15 cellular contexts compared by ENCODE assay signal in the genomic region with DNA sequence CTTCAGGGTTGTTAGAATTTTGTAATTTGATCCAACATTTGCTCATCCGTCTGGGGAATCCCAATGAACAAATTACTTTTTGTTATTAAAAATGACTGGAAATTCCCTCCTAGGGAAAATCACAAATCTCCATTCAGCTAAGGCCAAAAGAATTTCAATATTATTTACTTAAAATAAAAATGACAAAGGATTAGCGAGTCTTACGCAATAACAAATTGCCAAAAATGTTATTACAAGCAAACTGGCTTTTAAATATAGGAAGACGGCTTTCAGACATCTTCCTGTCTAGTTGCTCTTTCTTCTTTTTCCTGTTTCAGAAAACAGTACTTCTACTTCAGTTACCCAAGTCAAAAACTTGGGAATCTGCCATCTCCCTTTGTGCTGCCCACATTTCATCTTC.
DNase-seq lines count a peak whose midpoint lies in the region; ATAC-seq, FAIRE-seq and TF ChIP-seq lines count a peak whose summit lies in the region.
"Had no signal": no experiment of that assay in that cellular context is flagged by ENCODE, and none has a peak within 500 bp of the region (broad histone marks: within the 10 kb centered on the region; RNA-seq: fewer than 3 reads in every experiment).

No MANE protein-coding gene starts in this region.

- intact Hi-C loops in PC-3 (cut with micrococcal nuclease), result no loop called here

- no peak overlapping the region for H3K56ac ChIP-seq in H1 (replicated peaks; ENCODE audit: insufficient read length, low read depth, low read length)

- H4K5ac ChIP-seq in H1 (ENCODE audit: insufficient read length, low read depth, low read length), result no peak overlapping the region

- H3K9me3 ChIP-seq in PC-3 (ENCODE audit: low read length), result peaks cover 10% of the 10 kb centered on the region; the same call in 1 of the 2 replicates
- peaks cover 8 to 12% of the 10 kb centered on the region in 2 experiments; a peak in 3 of 4 replicates for H3K9me3 ChIP-seq in H1 (ENCODE audit: insufficient read depth in 2 of 2, low read depth in 1 of 2, low read length in 1 of 2)

- POLR2A ChIA-PET in PC-3 (lab: Charles Lee; ENCODE audit: unreplicated experiment), result no interaction called here
- POLR2A ChIA-PET in H1 (lab: Charles Lee; ENCODE audit: partially characterized antibody), result no interaction called here

- in situ Hi-C loops in G401 (cut with HindIII; ENCODE audit: low sequenced_read_pairs) (no loop called here), ACHN (cut with HindIII; ENCODE audit: low pct_ligation_motif_present, low pct_unique_long_range_greater_than_20kb, low sequenced_read_pairs) (no loop called here)

- TF ChIP-seq RAD21 in H1 (IDR thresholded peaks at IDR 0.05 in 1 of 2, conservative IDR thresholded peaks at IDR 0.05 in 1 of 2; ENCODE audit: low read depth in 2 of 2, low read length in 2 of 2), result no peak

- H3K14ac ChIP-seq in H1 (ENCODE audit: insufficient read length), result no peak overlapping the region

- H3F3A ChIP-seq in PC-3 (ENCODE audit: low read length, unreplicated experiment), result no peaks in the 10 kb centered on the region

- no peaks in the 10 kb centered on the region for H3K9me2 ChIP-seq in PC-3 (replicated peaks; ENCODE audit: low read length)

- H4K20me1 ChIP-seq in PC-3 (ENCODE audit: low read length), result no peaks in the 10 kb centered on the region
- no peaks in the 10 kb centered on the region for H4K20me1 ChIP-seq in H1 (replicated peaks in 1 of 2; ENCODE audit: control insufficient read depth in 1 of 2, insufficient read depth in 2 of 2, low read length in 2 of 2)

- no peaks in the 10 kb centered on the region for H3K79me1 ChIP-seq in H1 (ENCODE audit: low read depth, low read length)

- no peak overlapping the region for H3K18ac ChIP-seq in H1 (ENCODE audit: extremely low read depth, low read length)

- no peak overlapping the region for H3K4me2 ChIP-seq in PC-3 (ENCODE audit: low read length)
- no peak overlapping the region for H3K4me2 ChIP-seq in H1 (ENCODE audit: insufficient read depth in 1 of 2, low read depth in 2 of 2, low read length in 2 of 2)
- H3K4me2 ChIP-seq: KMS-11 had no signal

- TF ChIP-seq EP300 in H1 (IDR thresholded peaks at IDR 0.05; ENCODE audit: borderline replicate concordance in 1 of 2, low read depth in 2 of 2, low read length in 2 of 2), result no peak

- no peak overlapping the region for H2BK5ac ChIP-seq in H1 (ENCODE audit: low read depth, low read length)

- H3K79me2 ChIP-seq in PC-3 (ENCODE audit: low read length) (no peaks in the 10 kb centered on the region), H1 (ENCODE audit: control insufficient read depth in 1 of 2, insufficient read depth in 2 of 2, low read length in 2 of 2) (no peaks in the 10 kb centered on the region)

- H2AFZ ChIP-seq in PC-3 (ENCODE audit: low read length), result no peak overlapping the region
- H2AFZ ChIP-seq in H1 (ENCODE audit: low read length), result no peak overlapping the region

- BruUV-seq in PC-3 (replicated peaks; lab: Mats Ljungman, UMichigan), result no TSS peak

- H3K4me1 ChIP-seq in PC-3 (ENCODE audit: insufficient read depth, low read length) (peaks cover 4% of the 10 kb centered on the region; the same call in 1 of the 2 replicates), H1 (replicated peaks in 1 of 4; ENCODE audit: control insufficient read depth in 3 of 4, insufficient read depth in 4 of 4, low read length in 3 of 4) (no peaks in the 10 kb centered on the region)

- no peak for ATAC-seq in PC-3
- ATAC-seq: HCT116 had no signal

- CTCF ChIA-PET in PC-3 (lab: Charles Lee), result no interaction called here
- CTCF ChIA-PET in H1 (lab: Charles Lee; ENCODE audit: partially characterized antibody), result no interaction called here

- no peak overlapping the region for H2BK12ac ChIP-seq in H1 (ENCODE audit: low read depth, low read length)

- H2AK5ac ChIP-seq in H1 (ENCODE audit: low read depth, low read length), result no peak overlapping the region

- TF ChIP-seq CTCF in PC-3 (conservative IDR thresholded peaks at IDR 0.05; ENCODE audit: low read depth, low read length) (no peak), H1 (IDR thresholded peaks at IDR 0.05; ENCODE audit: control extremely low read depth in 1 of 3, insufficient read depth in 1 of 3, low read depth in 1 of 3, low read length in 3 of 3) (no peak), fibroblast of the aortic adventitia (IDR thresholded peaks at IDR 0.05; ENCODE audit: insufficient read depth, low read length) (no peak)

- H3K36me3 ChIP-seq in PC-3 (ENCODE audit: low read depth, low read length), result no peaks in the 10 kb centered on the region; the same call in 1 of the 2 replicates
- peaks cover 0 to 7% (median 0%) of the 10 kb centered on the region in 4 experiments; a peak in 2 of 8 replicates for H3K36me3 ChIP-seq in H1 (ENCODE audit: control insufficient read depth in 2 of 4, insufficient read depth in 4 of 4, low read length in 3 of 4)

- H3K23ac ChIP-seq in H1 (ENCODE audit: insufficient read length), result no peak overlapping the region

- H2BK15ac ChIP-seq in H1 (ENCODE audit: low read length), result no peak overlapping the region

- no peak overlapping the region; the same call in 1 of the 2 replicates for H3K27ac ChIP-seq in PC-3 (ENCODE audit: low read length)
- H3K27ac ChIP-seq in H1 (ENCODE audit: low read depth, low read length), result no peak overlapping the region
- H3K27ac ChIP-seq: KMS-11 had no signal

- H3K4ac ChIP-seq in H1 (replicated peaks; ENCODE audit: insufficient read length, low read depth, low read length), result no peak overlapping the region

- H4K91ac ChIP-seq in H1 (replicated peaks; ENCODE audit: insufficient read length, low read length), result no peak overlapping the region

- H3K9ac ChIP-seq in PC-3 (ENCODE audit: low read length) (no peak overlapping the region), H1 (replicated peaks in 1 of 4; ENCODE audit: extremely low read depth in 1 of 4, low read depth in 3 of 4, low read length in 3 of 4) (no peak overlapping the region)
- H3K9ac ChIP-seq: KMS-11 had no signal

- no peak overlapping the region for H2BK120ac ChIP-seq in H1 (replicated peaks; ENCODE audit: low read depth, low read length)

- FAIRE-seq in H1 (lab: Jason Lieb, UNC), result no peak
- FAIRE-seq: GM18507, H54 had no signal

- 70% methylated on average over 4 of the region's 4 CpGs; no CpG with 5 or more reads in 1 of the 2 experiments for WGBS in H1 (ENCODE audit: extremely low coverage in 1 of 2, insufficient coverage in 1 of 2, insufficient read length in 1 of 2, insufficient replicate concordance in 2 of 2, low coverage in 1 of 2, low lambda C conversion rate in 2 of 2, missing lambda C conversion rate in 1 of 2), 2 experiments

- no peaks in the 10 kb centered on the region for H3K27me3 ChIP-seq in PC-3 (ENCODE audit: low read length)
- H3K27me3 ChIP-seq in H1 (replicated peaks in 1 of 4; ENCODE audit: control insufficient read depth in 3 of 4, extremely low read depth in 1 of 4, insufficient read depth in 3 of 4, low read length in 3 of 4), result no peaks in the 10 kb centered on the region

- H2BK20ac ChIP-seq in H1 (ENCODE audit: low read length), result no peak overlapping the region

- DNase-seq in COLO829 (ENCODE audit: low spot score) (peak; percentile 6), PC-3 (peak; percentile 17), H1 (ENCODE audit: low read depth in 1 of 2, low spot score in 2 of 2) (no peak), fibroblast of the aortic adventitia (ENCODE audit: low read depth) (peak; percentile 41), 8988T (no peak), G401 (ENCODE audit: low spot score) (no peak), ACHN (no peak), NCI-H2171 (lab: John Stamatoyannopoulos, UW) (no peak)
- DNase-seq: C1 segment of cervical spinal cord; CD4-positive, alpha-beta T cell; DMS53 had no signal

- H4K8ac ChIP-seq in H1 (ENCODE audit: extremely low read depth, insufficient read depth, low read length), result no peak overlapping the region

- H3K4me3 ChIP-seq in PC-3 (ENCODE audit: low read length) (no peak overlapping the region), H1 (ENCODE audit: extremely low read depth in 1 of 4, insufficient read depth in 2 of 4, low read depth in 3 of 4, low read length in 4 of 4) (no peak overlapping the region), fibroblast of the aortic adventitia (ENCODE audit: low read depth, low read length) (no peak overlapping the region)

- no peak for TF ChIP-seq POLR2A in H1 (IDR thresholded peaks at IDR 0.05; ENCODE audit: control extremely low read depth in 1 of 2, low read depth in 2 of 2, low read length in 2 of 2)

- H3K23me2 ChIP-seq in H1 (ENCODE audit: low read depth, low read length), result no peaks in the 10 kb centered on the region; the same call in 1 of the 2 replicates

TF ChIP-seq in H1, 55 proteins besides CTCF, POLR2A, EP300 and RAD21:
- TF ChIP-seq RNF2 (IDR thresholded peaks at IDR 0.05; ENCODE audit: borderline replicate concordance, low read depth, low read length, missing control alignments, poor library complexity, severe bottlenecking) (no peak), NANOG (IDR thresholded peaks at IDR 0.05; ENCODE audit: insufficient read depth, low read depth, low read length, poor library complexity, severe bottlenecking) (no peak), CREB1 (IDR thresholded peaks at IDR 0.05) (no peak), CHD1 (IDR thresholded peaks at IDR 0.05; ENCODE audit: low read depth, low read length) (no peak), SP4 (IDR thresholded peaks at IDR 0.05; ENCODE audit: low read length) (no peak), CEBPB (IDR thresholded peaks at IDR 0.05; ENCODE audit: low read depth, low read length) (peak; percentile 90)
- TF ChIP-seq, protein P1, sequence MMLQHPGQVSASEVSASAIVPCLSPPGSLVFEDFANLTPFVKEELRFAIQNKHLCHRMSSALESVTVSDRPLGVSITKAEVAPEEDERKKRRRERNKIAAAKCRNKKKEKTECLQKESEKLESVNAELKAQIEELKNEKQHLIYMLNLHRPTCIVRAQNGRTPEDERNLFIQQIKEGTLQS (IDR thresholded peaks at IDR 0.05; ENCODE audit: insufficient read depth, low read depth, low read length), result no peak

Comparison
In these comparisons a context has a peak if more than half of its experiments do, and no peak if none do; other contexts are left out.
1. DNase-seq: peak in COLO829 (single experiment), PC-3 (single experiment) and fibroblast of the aortic adventitia (single experiment); none in H1 (0 of 2), 8988T (single experiment), G401 (single experiment), ACHN (single experiment) and NCI-H2171 (single experiment).